In the genomic region with DNA sequence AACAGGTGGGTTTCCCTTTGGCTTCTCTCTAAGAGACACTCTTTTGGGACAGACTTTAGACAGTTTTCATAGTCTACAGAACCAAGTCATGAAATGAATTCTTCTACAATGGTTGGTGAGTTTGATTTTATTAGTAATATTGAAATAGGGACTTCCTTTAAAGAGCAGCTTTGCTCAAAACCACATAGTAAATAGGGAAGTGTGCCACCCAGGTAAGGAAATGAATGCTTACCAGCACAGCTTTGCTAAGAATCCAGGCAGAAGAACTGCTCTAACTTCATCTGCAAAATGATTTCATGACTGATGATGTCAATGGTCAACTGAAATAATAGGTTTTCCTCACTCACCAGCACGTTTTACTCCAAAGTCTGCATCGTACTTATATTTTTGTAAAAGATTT, we compare ENCODE assay signal across 15 cellular contexts.
"Had no signal": no experiment of that assay in that cellular context is flagged by ENCODE, and none has a peak within 500 bp of the region (broad histone marks: within the 10 kb centered on the region; RNA-seq: fewer than 3 reads in every experiment).

No MANE protein-coding gene starts in this region.

- H3K27ac ChIP-seq: brain microvascular endothelial cell, right atrium auricular region, tibial artery, uterus had no signal

- H3K4me3 ChIP-seq: lung, right atrium auricular region, smooth muscle cell, tibial artery, uterus had no signal

- H3K27me3 ChIP-seq: brain microvascular endothelial cell, right atrium auricular region, tibial artery, uterus had no signal

- H3K4me2 ChIP-seq: smooth muscle cell had no signal

- H3K36me3 ChIP-seq: brain microvascular endothelial cell, right atrium auricular region, tibial artery, uterus had no signal

- ATAC-seq: activated CD4-positive, CD25-positive, alpha-beta regulatory T cell treated with anti-CD3 and anti-CD28 coated beads, Interleukin-2, amount 50 U/mL, for 24 hours; effector memory CD8-positive, alpha-beta T cell; left colon; naive thymus-derived CD4-positive, alpha-beta T cell had no signal

- DNase-seq: activated effector memory CD4-positive, alpha-beta T cell treated with Interleukin-2 at 50 U/mL for 16 hours; activated naive CD8-positive, alpha-beta T cell treated with anti-CD3 and anti-CD28 coated beads for 36 hours; activated T-cell treated with anti-CD3 and anti-CD28 coated beads, Interleukin-2, amount 50 U/mL, for 1 hour; brain microvascular endothelial cell; effector memory CD8-positive, alpha-beta T cell; erythroblast; glutamatergic neuron; left colon; naive thymus-derived CD4-positive, alpha-beta T cell; tibial artery; uterus had no signal

- H3K9me3 ChIP-seq: right atrium auricular region, tibial artery, uterus had no signal

- H3K4me1 ChIP-seq: right atrium auricular region, tibial artery, uterus had no signal
